8 cellular contexts compared by ENCODE assay signal in the genomic region with DNA sequence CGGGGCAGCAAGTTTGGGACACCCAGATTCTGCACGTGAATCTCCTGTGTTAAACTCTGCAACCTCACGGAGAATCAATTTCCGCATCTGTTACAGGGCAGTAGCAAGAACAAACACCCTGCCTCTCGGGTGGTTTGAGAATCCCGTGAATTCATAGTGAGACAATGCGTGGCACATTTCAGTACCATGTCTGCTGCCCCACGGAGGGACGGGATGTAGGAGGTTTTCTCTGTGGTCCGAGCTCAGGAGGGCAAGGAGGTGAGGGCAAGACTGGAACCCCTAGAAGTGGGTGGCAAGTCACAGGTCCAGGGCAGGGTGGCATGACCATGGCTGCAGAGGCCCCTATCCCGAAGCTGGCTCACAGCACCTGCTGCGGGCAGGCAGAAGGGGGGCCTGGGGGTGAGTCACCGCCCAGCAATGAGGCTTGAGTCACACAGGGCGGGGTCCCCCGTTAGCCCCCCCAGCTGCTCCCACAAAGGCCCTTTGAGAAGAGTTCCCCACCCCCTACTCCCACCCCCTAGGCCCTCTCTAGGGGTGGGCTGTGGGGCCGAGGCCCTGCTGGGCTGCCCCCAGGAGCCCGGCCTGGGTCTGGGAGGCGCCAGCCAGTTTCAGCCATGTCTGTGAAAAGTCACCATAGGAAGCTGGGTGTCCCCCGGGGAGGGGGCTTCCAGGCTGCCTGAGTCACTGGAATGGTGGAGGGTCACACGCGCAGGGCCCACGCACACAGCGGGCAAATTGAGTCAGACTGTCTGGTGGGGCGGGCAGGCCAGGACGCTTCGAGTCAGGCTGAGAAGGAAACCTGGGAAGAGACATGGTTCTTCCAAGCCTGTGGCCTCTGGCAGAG. TPM values are rescaled to one million over a fixed set of nuclear protein-coding genes. Genes with fewer than 3 reads are reported as not detected.
DNase-seq lines count a peak whose midpoint lies in the region; ATAC-seq and TF ChIP-seq lines count a peak whose summit lies in the region.

No MANE protein-coding gene starts in this region.

- H3K9me3 Mint-ChIP-seq in IgD-negative memory B cell: peaks cover 0 to 3% (median 0%) of the 10 kb centered on the region in 3 donors

- TF ChIP-seq CTCF in lung (IDR thresholded peaks at IDR 0.05; ENCODE audit: control extremely low read depth, extremely low read depth): no peak

- peaks cover 13 to 17% (median 14%) of the 10 kb centered on the region in 3 donors for H3K4me1 Mint-ChIP-seq in IgD-negative memory B cell

- no peaks in the 10 kb centered on the region for H3K9me3 ChIP-seq in lung (ENCODE audit: control insufficient read depth in 2 of 2, insufficient read depth in 1 of 2, low read length in 1 of 2)

- H3K4me3 ChIP-seq in lung: no peak overlapping the region

- no peaks in the 10 kb centered on the region for H3K36me3 Mint-ChIP-seq in IgD-negative memory B cell

- DNase-seq in A172 (ENCODE audit: low spot score) (peak; percentile 97), lung (ENCODE audit: low spot score) (peak; percentile 85), KG1 (lab: John Stamatoyannopoulos, UW) (no peak)
- peak; percentile 82 for DNase-seq in activated CD8-positive, alpha-beta memory T cell treated with anti-CD3 and anti-CD28 coated beads for 24 hours
- DNase-seq in effector CD8-positive, alpha-beta T cell (lab: John Stamatoyannopoulos, UW): peak; percentile 23
- peak; percentile 63 for DNase-seq in stimulated activated naive CD4-positive, alpha-beta T cell treated with Interleukin-2 at 50 U/mL for 16 hours (lab: John Stamatoyannopoulos, UW)

- peak overlapping the region; percentile 96 to 98 for H3K27ac ChIP-seq in lung (ENCODE audit: low read depth in 1 of 2, low read length in 1 of 2)

- peaks cover 9% of the 10 kb centered on the region for H3K27me3 Mint-ChIP-seq in IgD-negative memory B cell

- 39 to 56% methylated on average over 23 to 26 of the region's 26 CpGs for WGBS in lung, 2 donors

- H3K4me3 Mint-ChIP-seq in IgD-negative memory B cell: peak overlapping the region; percentile 70 to 87 (median 85)

- ATAC-seq in lung (ENCODE audit: insufficient read depth, low FRiP score) (peak; percentile 60), HG02970 (IDR thresholded peaks at IDR 0.05; ENCODE audit: low FRiP score, unreplicated experiment) (no peak)

- peak overlapping the region; percentile 85 to 99 (median 86) for H3K27ac Mint-ChIP-seq in IgD-negative memory B cell

- no peaks in the 10 kb centered on the region for H3K27me3 ChIP-seq in lung (ENCODE audit: control insufficient read depth, insufficient read depth)

- H3K4me1 ChIP-seq in lung (ENCODE audit: control insufficient read depth in 2 of 2, insufficient read depth in 2 of 2, low read length in 2 of 2): peaks cover 4 to 24% of the 10 kb centered on the region in 2 donors

- no peaks in the 10 kb centered on the region for H3K36me3 ChIP-seq in lung (ENCODE audit: control insufficient read depth in 2 of 2, insufficient read depth in 2 of 2, low read length in 2 of 2)

RNA-seq across cellular contexts. Expression of a gene that starts 25.8 kb away (rescaled TPM):
- not detected in 2 replicates for total RNA-seq in A172 (2014; rRNA removed; shearing (Covaris generic))
- polyA plus RNA-seq in IgD-negative memory B cell (not detected), lung (under 1 TPM; 0.81 to 0.82 TPM)
- total RNA-seq in lung: 1 to 10 TPM in 1 of 2 donors, not detected in 1; 1.5 TPM

RNA-seq across cellular contexts. Expression of a gene that starts 54.8 kb away (rescaled TPM):
- 0.48 and 3.0 TPM in 2 replicates for total RNA-seq in A172 (2014; rRNA removed; shearing (Covaris generic))
- not detected for polyA plus RNA-seq in IgD-negative memory B cell
- total RNA-seq in lung: 1 to 10 TPM; 2.9 to 3.0 TPM
- polyA plus RNA-seq in lung: 1 to 10 TPM; 1.3 to 3.2 TPM

RNA-seq across cellular contexts. Expression of a gene that starts 54.9 kb away (rescaled TPM):
- 29.7 and 30.8 TPM in 2 replicates for total RNA-seq in A172 (2014; rRNA removed; shearing (Covaris generic))
- polyA plus RNA-seq in IgD-negative memory B cell (15.5 TPM), lung (10 to 100 TPM; 19.3 to 38.9 TPM)
- total RNA-seq in lung: 10 to 100 TPM; 19.9 to 39.5 TPM

RNA-seq across cellular contexts. Expression of a gene that starts 55.9 kb away (rescaled TPM):
- total RNA-seq in A172 (2014; rRNA removed; shearing (Covaris generic)): 4.5 and 6.8 TPM in 2 replicates
- polyA plus RNA-seq in IgD-negative memory B cell: 1.2 TPM
- 10 to 100 TPM in 1 of 2 donors, 1 to 10 TPM in 1; 7.6 to 10.5 TPM for total RNA-seq in lung
- polyA plus RNA-seq in lung: 10 to 100 TPM in 1 of 2 donors, 1 to 10 TPM in 1; 3.7 to 10.0 TPM
